Comparison of ENCODE assay signal across 21 cellular contexts in genomic region chr13:24306632-24307031, GRCh38. TPM values are rescaled to one million over a fixed set of nuclear protein-coding genes. Genes with fewer than 3 reads are reported as not detected.
DNase-seq lines count a peak whose midpoint lies in the region; FAIRE-seq and TF ChIP-seq lines count a peak whose summit lies in the region.
"Had no signal": no experiment of that assay in that cellular context is flagged by ENCODE, and none has a peak within 500 bp of the region (broad histone marks: within the 10 kb centered on the region; RNA-seq: fewer than 3 reads in every experiment).

No MANE protein-coding gene starts in this region.

- H3K27me3 Mint-ChIP-seq in chondrocyte (ENCODE audit: low read depth) = no peaks in the 10 kb centered on the region
- H3K27me3 Mint-ChIP-seq: activated CD4-positive, alpha-beta T cell treated with anti-CD3 and anti-CD28 coated beads, Interleukin-2, amount 10 ng/mL, durations not matched to agents 24 days and 14 days had no signal

- no peaks in the 10 kb centered on the region for H3K36me3 Mint-ChIP-seq in chondrocyte (ENCODE audit: low read depth)

- TF ChIP-seq POLR2A in H54 (IDR thresholded peaks at IDR 0.05; ENCODE audit: low read depth, low read length) = no peak

- no peak overlapping the region for H3K4me3 Mint-ChIP-seq in chondrocyte (ENCODE audit: unreplicated experiment)
- H3K4me3 Mint-ChIP-seq: activated CD4-positive, alpha-beta T cell treated with anti-CD3 and anti-CD28 coated beads, Interleukin-2, amount 10 ng/mL, durations not matched to agents 24 days and 14 days; nephron had no signal

- no peaks in the 10 kb centered on the region for H3K9me3 Mint-ChIP-seq in chondrocyte (ENCODE audit: low read depth)
- H3K9me3 Mint-ChIP-seq: activated CD4-positive, alpha-beta T cell treated with anti-CD3 and anti-CD28 coated beads, Interleukin-2, amount 10 ng/mL, durations not matched to agents 24 days and 14 days; nephron had no signal

- FAIRE-seq in H54 (lab: Jason Lieb, UNC) = no peak
- FAIRE-seq: frontal cortex, K562 had no signal

- peaks cover 15% of the 10 kb centered on the region for H3K4me1 Mint-ChIP-seq in chondrocyte (ENCODE audit: low read depth)
- H3K4me1 Mint-ChIP-seq: activated CD4-positive, alpha-beta T cell treated with anti-CD3 and anti-CD28 coated beads, Interleukin-2, amount 10 ng/mL, durations not matched to agents 24 days and 14 days had no signal

- no peak for TF ChIP-seq CTCF in foreskin fibroblast (IDR thresholded peaks at IDR 0.05; ENCODE audit: low read depth, low read length)
- TF ChIP-seq CTCF in chondrocyte (IDR thresholded peaks at IDR 0.05) = no peak

- H3K4me3 ChIP-seq in foreskin fibroblast (ENCODE audit: low read depth in 1 of 2, low read length in 2 of 2) = no peak overlapping the region
- H3K4me3 ChIP-seq: K562 had no signal

- H3K27ac Mint-ChIP-seq in chondrocyte (ENCODE audit: unreplicated experiment) = no peak overlapping the region
- H3K27ac Mint-ChIP-seq: activated CD4-positive, alpha-beta T cell treated with anti-CD3 and anti-CD28 coated beads, Interleukin-2, amount 10 ng/mL, durations not matched to agents 24 days and 14 days had no signal

- DNase-seq in AG08396 (ENCODE audit: low spot score) (peak; percentile 87), H54 (ENCODE audit: insufficient read length, low spot score) (peak; percentile 12), astrocyte of the hippocampus (ENCODE audit: low read depth, low spot score) (peak; percentile 15), foreskin fibroblast (peak; percentile 35 to 58), T-helper 2 cell (no peak), chondrocyte (ENCODE audit: low spot score) (no peak), GM19238 (ENCODE audit: insufficient read length, low spot score) (no peak), NOMO-1 treated with DMSO at 0.1 percent for 48 hours (lab: John Stamatoyannopoulos, UW; ENCODE audit: unreplicated experiment) (no peak)
- DNase-seq: activated CD4-positive, alpha-beta T cell treated with anti-CD3 and anti-CD28 coated beads, Interleukin-2, amount 10 ng/mL, durations not matched to agents 24 days and 14 days; activated naive CD4-positive, alpha-beta T cell treated with Interleukin-2 at 50 U/mL for 16 hours; AML-193; effector CD4-positive, alpha-beta T cell; GF-D8; NCI-H1048; OCI-M1; retina had no signal

RNA-seq across cellular contexts. Expression of gene C1QTNF9, which starts 2.7 kb away (rescaled TPM):
- total RNA-seq in chondrocyte = not detected in 3 replicates
- total RNA-seq: activated CD4-positive, alpha-beta T cell treated with anti-CD3 and anti-CD28 coated beads, Interleukin-2, amount 10 ng/mL, durations not matched to agents 24 days and 14 days; Calu3; K562; SK-MEL-5 had no signal

Comparison
In these comparisons a context has a peak if more than half of its experiments do, and no peak if none do; other contexts are left out.
1. DNase-seq: peak in AG08396 (single experiment), H54 (single experiment), astrocyte of the hippocampus (single experiment) and foreskin fibroblast (2 of 2); none in T-helper 2 cell (0 of 5), chondrocyte (single experiment), GM19238 (single experiment) and NOMO-1 treated with DMSO at 0.1 percent for 48 hours (single experiment).